9 cellular contexts compared by ENCODE assay signal in genomic region chr1:116826818-116827606, GRCh38.
DNase-seq lines count a peak whose midpoint lies in the region; ATAC-seq and TF ChIP-seq lines count a peak whose summit lies in the region.
"Had no signal": no experiment of that assay in that cellular context is flagged by ENCODE, and none has a peak within 500 bp of the region (broad histone marks: within the 10 kb centered on the region; RNA-seq: fewer than 3 reads in every experiment).

No MANE protein-coding gene starts in this region.

- CTCF ChIA-PET in activated naive CD4-positive, alpha-beta T cell treated with anti-CD3 and anti-CD28 coated beads for 36 hours (lab: Charles Lee): interaction anchor here (0.8 to 3.0 kb wide), 19 partner anchors 9 to 253 kb away, joined by 3 to 30 read pairs (median 5); partner anchors contain the start of gene TTF2

- peak overlapping the region; percentile 83 for H3K4me3 Mint-ChIP-seq in activated naive CD4-positive, alpha-beta T cell treated with anti-CD3 and anti-CD28 coated beads for 36 hours
- H3K4me3 Mint-ChIP-seq: B cell had no signal

- intact Hi-C loops in activated naive CD4-positive, alpha-beta T cell treated with anti-CD3 and anti-CD28 coated beads for 36 hours (cut with micrococcal nuclease): loop anchor here (1.0 kb wide), 15 partner anchors 21 to 837 kb away; partner anchors contain the start of genes CD101 and TTF2
- intact Hi-C loops in psoas muscle (cut with DNase I): no loop called here

- H3K27ac ChIP-seq in psoas muscle: no peak overlapping the region

- H3K9me3 Mint-ChIP-seq in activated naive CD4-positive, alpha-beta T cell treated with anti-CD3 and anti-CD28 coated beads for 36 hours: peaks cover 3% of the 10 kb centered on the region

- H3K36me3 ChIP-seq in psoas muscle (ENCODE audit: insufficient read depth in 1 of 2, low read depth in 1 of 2): no peaks in the 10 kb centered on the region

- WGBS in psoas muscle, 3 donors: 72 to 74% (median 74%) methylated on average over 9 of the region's 9 CpGs

- no peaks in the 10 kb centered on the region for H3K4me1 ChIP-seq in psoas muscle

- DNase-seq in activated gamma-delta T cell treated with Interleukin-2 at 50 U/mL for 16 hours (peak; percentile 13), activated gamma-delta T cell (lab: John Stamatoyannopoulos, UW) (no peak), NOMO-1 (lab: John Stamatoyannopoulos, UW; ENCODE audit: unreplicated experiment in 2 of 2) (peak; percentile 56 to 67), renal cortical epithelial cell (ENCODE audit: low read depth) (peak; percentile 92), NCI-H748 treated with DMSO at 0.1 percent for 48 hours (lab: John Stamatoyannopoulos, UW) (no peak), psoas muscle (no peak)
- DNase-seq in activated naive CD4-positive, alpha-beta T cell treated with anti-CD3 and anti-CD28 coated beads for 36 hours: peak; percentile 92

- H3K27me3 Mint-ChIP-seq in activated naive CD4-positive, alpha-beta T cell treated with anti-CD3 and anti-CD28 coated beads for 36 hours (ENCODE audit: low read depth): no peaks in the 10 kb centered on the region

- H3K27me3 ChIP-seq in psoas muscle (ENCODE audit: insufficient read depth in 3 of 3, low read length in 2 of 3): peaks cover 0 to 2% (median 0%) of the 10 kb centered on the region in 3 donors

- no peak for TF ChIP-seq CTCF in psoas muscle (IDR thresholded peaks at IDR 0.05)

- H3K4me3 ChIP-seq in psoas muscle: no peak overlapping the region

- no peaks in the 10 kb centered on the region for H3K9me3 ChIP-seq in psoas muscle

- ATAC-seq in HG03064 (IDR thresholded peaks at IDR 0.05; ENCODE audit: low read depth, unreplicated experiment): peak; percentile 83
- no peak for ATAC-seq in psoas muscle

- peaks cover 74% of the 10 kb centered on the region for H3K4me1 Mint-ChIP-seq in activated naive CD4-positive, alpha-beta T cell treated with anti-CD3 and anti-CD28 coated beads for 36 hours (ENCODE audit: low read depth)
- H3K4me1 Mint-ChIP-seq: B cell had no signal

- H3K27ac Mint-ChIP-seq in activated naive CD4-positive, alpha-beta T cell treated with anti-CD3 and anti-CD28 coated beads for 36 hours: peak overlapping the region; percentile 97
- H3K27ac Mint-ChIP-seq: B cell had no signal

- peaks cover 12% of the 10 kb centered on the region for H3K36me3 Mint-ChIP-seq in activated naive CD4-positive, alpha-beta T cell treated with anti-CD3 and anti-CD28 coated beads for 36 hours (ENCODE audit: low read depth)

Comparison
In these comparisons a context has a peak if more than half of its experiments do, and no peak if none do; other contexts are left out.
1. DNase-seq: peak in activated gamma-delta T cell treated with Interleukin-2 at 50 U/mL for 16 hours (single experiment), NOMO-1 (2 of 2), activated naive CD4-positive, alpha-beta T cell treated with anti-CD3 and anti-CD28 coated beads for 36 hours (single experiment) and renal cortical epithelial cell (single experiment); none in activated gamma-delta T cell (single experiment), NCI-H748 treated with DMSO at 0.1 percent for 48 hours (single experiment) and psoas muscle (0 of 2).